1 cellular context compared by ENCODE assay signal in the genomic region with DNA sequence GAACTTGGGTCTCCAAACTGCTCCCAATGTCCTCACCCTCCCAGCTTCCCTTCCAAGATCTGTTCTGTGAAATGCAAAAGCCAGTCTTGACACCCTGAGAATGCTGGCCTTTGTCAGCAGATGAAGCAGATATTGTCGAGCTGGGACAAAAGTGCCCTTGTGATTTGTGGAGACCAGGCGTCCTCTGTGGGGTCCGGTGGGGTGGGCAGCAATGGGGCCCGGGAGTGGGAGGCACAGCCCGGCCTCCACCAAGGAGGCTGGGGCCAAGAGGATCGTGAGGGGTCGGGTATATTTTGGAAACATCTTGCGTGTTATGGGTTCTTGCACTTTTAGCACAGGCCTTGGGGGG.
TF ChIP-seq lines count a peak whose summit lies in the region.

No MANE protein-coding gene starts in this region.

TF ChIP-seq in GM23338, 12 proteins besides CTCF, POLR2A, EP300 and RAD21 (continued from another document):
- TF ChIP-seq CREB1 (CRISPR knock-in tag; IDR thresholded peaks at IDR 0.05; ENCODE audit: low read depth) (no peak), JUNB (IDR thresholded peaks at IDR 0.05; ENCODE audit: unreplicated experiment) (no peak), ZNF331 (CRISPR knock-in tag; IDR thresholded peaks at IDR 0.05; ENCODE audit: low read depth) (no peak), POLR2AphosphoS5 (IDR thresholded peaks at IDR 0.05; ENCODE audit: low read depth) (no peak), EZH2phosphoT487 (IDR thresholded peaks at IDR 0.05; ENCODE audit: unreplicated experiment) (no peak), STAT1 (IDR thresholded peaks at IDR 0.05; ENCODE audit: unreplicated experiment) (no peak), ZNF114 (CRISPR knock-in tag; IDR thresholded peaks at IDR 0.05) (no peak)
- TF ChIP-seq, protein P1, sequence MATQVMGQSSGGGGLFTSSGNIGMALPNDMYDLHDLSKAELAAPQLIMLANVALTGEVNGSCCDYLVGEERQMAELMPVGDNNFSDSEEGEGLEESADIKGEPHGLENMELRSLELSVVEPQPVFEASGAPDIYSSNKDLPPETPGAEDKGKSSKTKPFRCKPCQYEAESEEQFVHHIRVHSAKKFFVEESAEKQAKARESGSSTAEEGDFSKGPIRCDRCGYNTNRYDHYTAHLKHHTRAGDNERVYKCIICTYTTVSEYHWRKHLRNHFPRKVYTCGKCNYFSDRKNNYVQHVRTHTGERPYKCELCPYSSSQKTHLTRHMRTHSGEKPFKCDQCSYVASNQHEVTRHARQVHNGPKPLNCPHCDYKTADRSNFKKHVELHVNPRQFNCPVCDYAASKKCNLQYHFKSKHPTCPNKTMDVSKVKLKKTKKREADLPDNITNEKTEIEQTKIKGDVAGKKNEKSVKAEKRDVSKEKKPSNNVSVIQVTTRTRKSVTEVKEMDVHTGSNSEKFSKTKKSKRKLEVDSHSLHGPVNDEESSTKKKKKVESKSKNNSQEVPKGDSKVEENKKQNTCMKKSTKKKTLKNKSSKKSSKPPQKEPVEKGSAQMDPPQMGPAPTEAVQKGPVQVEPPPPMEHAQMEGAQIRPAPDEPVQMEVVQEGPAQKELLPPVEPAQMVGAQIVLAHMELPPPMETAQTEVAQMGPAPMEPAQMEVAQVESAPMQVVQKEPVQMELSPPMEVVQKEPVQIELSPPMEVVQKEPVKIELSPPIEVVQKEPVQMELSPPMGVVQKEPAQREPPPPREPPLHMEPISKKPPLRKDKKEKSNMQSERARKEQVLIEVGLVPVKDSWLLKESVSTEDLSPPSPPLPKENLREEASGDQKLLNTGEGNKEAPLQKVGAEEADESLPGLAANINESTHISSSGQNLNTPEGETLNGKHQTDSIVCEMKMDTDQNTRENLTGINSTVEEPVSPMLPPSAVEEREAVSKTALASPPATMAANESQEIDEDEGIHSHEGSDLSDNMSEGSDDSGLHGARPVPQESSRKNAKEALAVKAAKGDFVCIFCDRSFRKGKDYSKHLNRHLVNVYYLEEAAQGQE (IDR thresholded peaks at IDR 0.05; ENCODE audit: unreplicated experiment), result no peak
- TF ChIP-seq, protein P2, sequence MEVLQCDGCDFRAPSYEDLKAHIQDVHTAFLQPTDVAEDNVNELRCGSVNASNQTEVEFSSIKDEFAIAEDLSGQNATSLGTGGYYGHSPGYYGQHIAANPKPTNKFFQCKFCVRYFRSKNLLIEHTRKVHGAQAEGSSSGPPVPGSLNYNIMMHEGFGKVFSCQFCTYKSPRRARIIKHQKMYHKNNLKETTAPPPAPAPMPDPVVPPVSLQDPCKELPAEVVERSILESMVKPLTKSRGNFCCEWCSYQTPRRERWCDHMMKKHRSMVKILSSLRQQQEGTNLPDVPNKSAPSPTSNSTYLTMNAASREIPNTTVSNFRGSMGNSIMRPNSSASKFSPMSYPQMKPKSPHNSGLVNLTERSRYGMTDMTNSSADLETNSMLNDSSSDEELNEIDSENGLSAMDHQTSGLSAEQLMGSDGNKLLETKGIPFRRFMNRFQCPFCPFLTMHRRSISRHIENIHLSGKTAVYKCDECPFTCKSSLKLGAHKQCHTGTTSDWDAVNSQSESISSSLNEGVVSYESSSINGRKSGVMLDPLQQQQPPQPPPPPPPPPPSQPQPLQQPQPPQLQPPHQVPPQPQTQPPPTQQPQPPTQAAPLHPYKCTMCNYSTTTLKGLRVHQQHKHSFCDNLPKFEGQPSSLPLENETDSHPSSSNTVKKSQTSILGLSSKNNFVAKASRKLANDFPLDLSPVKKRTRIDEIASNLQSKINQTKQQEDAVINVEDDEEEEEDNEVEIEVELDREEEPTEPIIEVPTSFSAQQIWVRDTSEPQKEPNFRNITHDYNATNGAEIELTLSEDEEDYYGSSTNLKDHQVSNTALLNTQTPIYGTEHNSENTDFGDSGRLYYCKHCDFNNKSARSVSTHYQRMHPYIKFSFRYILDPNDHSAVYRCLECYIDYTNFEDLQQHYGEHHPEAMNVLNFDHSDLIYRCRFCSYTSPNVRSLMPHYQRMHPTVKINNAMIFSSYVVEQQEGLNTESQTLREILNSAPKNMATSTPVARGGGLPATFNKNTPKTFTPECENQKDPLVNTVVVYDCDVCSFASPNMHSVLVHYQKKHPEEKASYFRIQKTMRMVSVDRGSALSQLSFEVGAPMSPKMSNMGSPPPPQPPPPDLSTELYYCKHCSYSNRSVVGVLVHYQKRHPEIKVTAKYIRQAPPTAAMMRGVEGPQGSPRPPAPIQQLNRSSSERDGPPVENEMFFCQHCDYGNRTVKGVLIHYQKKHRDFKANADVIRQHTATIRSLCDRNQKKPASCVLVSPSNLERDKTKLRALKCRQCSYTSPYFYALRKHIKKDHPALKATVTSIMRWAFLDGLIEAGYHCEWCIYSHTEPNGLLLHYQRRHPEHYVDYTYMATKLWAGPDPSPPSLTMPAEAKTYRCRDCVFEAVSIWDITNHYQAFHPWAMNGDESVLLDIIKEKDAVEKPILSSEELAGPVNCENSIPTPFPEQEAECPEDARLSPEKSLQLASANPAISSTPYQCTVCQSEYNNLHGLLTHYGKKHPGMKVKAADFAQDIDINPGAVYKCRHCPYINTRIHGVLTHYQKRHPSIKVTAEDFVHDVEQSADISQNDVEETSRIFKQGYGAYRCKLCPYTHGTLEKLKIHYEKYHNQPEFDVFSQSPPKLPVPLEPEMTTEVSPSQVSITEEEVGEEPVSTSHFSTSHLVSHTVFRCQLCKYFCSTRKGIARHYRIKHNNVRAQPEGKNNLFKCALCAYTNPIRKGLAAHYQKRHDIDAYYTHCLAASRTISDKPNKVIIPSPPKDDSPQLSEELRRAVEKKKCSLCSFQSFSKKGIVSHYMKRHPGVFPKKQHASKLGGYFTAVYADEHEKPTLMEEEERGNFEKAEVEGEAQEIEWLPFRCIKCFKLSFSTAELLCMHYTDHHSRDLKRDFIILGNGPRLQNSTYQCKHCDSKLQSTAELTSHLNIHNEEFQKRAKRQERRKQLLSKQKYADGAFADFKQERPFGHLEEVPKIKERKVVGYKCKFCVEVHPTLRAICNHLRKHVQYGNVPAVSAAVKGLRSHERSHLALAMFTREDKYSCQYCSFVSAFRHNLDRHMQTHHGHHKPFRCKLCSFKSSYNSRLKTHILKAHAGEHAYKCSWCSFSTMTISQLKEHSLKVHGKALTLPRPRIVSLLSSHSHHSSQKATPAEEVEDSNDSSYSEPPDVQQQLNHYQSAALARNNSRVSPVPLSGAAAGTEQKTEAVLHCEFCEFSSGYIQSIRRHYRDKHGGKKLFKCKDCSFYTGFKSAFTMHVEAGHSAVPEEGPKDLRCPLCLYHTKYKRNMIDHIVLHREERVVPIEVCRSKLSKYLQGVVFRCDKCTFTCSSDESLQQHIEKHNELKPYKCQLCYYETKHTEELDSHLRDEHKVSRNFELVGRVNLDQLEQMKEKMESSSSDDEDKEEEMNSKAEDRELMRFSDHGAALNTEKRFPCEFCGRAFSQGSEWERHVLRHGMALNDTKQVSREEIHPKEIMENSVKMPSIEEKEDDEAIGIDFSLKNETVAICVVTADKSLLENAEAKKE (CRISPR knock-in tag; IDR thresholded peaks at IDR 0.05), result no peak
